8 cellular contexts compared by ENCODE assay signal in genomic region chr10:46387309-46387902, GRCh38. TPM values are rescaled to one million over a fixed set of nuclear protein-coding genes. Genes with fewer than 3 reads are reported as not detected.
"Had no signal": no experiment of that assay in that cellular context is flagged by ENCODE, and none has a peak within 500 bp of the region (broad histone marks: within the 10 kb centered on the region; RNA-seq: fewer than 3 reads in every experiment).

No MANE protein-coding gene starts in this region.

RNA-seq across cellular contexts. Expression of gene ANXA8L1, which starts 11.8 kb away (rescaled TPM):
- total RNA-seq: cerebellum, kidney, mesenteric fat pad, natural killer cell, occipital lobe, progenitor cell of endocrine pancreas, transverse colon had no signal
- polyA plus RNA-seq: neural cell had no signal
